Comparison of ENCODE assay signal across 18 cellular contexts in the genomic region with DNA sequence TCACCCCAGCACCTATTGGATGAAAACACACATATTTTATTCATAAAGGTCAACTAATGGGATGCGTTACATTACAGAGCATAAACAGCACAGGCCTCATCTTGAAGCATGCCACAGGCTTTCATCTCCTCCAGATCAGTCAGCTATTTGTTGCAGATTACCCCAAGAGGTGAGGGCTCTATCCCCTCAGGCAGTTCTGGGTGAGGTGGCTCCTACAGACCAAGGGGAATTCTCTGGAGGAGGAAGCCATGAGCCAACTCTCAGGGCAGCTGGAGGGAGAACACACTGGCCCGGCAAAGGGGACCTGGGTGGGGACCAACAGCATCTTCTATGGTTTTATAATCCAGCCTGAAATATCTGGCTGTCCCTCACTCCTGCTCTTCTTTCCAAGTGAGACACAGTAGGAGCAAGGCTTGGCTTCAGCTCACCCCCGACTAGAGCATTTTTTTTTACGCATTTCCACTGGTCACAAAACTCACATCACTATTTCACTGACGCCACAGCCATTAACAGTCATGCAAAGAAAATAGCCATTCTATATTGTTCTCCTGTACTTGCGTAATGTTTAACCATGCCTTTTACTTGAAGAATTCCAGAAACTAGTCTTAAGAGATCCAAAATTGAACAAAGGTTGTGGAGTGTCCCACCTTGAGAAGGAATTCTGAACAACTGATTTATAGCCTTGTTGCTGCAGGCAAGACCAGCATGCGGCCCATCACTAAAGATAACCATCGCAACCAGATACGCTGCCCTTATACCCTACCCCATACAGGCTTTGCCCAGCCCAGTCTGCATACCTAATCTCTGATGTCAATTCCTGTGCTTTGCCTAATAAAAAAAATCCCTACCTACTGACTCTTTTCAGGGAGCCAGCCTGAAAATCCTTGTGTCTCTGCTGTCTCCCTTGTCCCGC.
DNase-seq lines count a peak whose midpoint lies in the region; ATAC-seq and TF ChIP-seq lines count a peak whose summit lies in the region.
"Had no signal": no experiment of that assay in that cellular context is flagged by ENCODE, and none has a peak within 500 bp of the region (broad histone marks: within the 10 kb centered on the region; RNA-seq: fewer than 3 reads in every experiment).

No MANE protein-coding gene starts in this region.

- TF ChIP-seq CTCF in GM23338 (conservative IDR thresholded peaks at IDR 0.05; ENCODE audit: low read depth in 2 of 2) (no peak), smooth muscle cell (IDR thresholded peaks at IDR 0.05; ENCODE audit: borderline replicate concordance, insufficient read depth, poor library complexity, severe bottlenecking) (no peak), H9 (conservative IDR thresholded peaks at IDR 0.05) (no peak)

- no peaks in the 10 kb centered on the region for H3K79me2 ChIP-seq in GM23338 (replicated peaks; ENCODE audit: insufficient read depth)
- no peaks in the 10 kb centered on the region for H3K79me2 ChIP-seq in smooth muscle cell (ENCODE audit: low read depth)
- H3K79me2 ChIP-seq in H9 (ENCODE audit: insufficient read depth, low read length), result no peaks in the 10 kb centered on the region

- H3K4me1 Mint-ChIP-seq in GM23338, result peaks cover 30% of the 10 kb centered on the region
- peaks cover 20 to 22% of the 10 kb centered on the region in 2 experiments for H3K4me1 Mint-ChIP-seq in H9
- H3K4me1 Mint-ChIP-seq: CD8-positive, alpha-beta memory T cell had no signal

- DNase-seq in GM23338 (ENCODE audit: low spot score) (peak; percentile 32), NCI-H226 (peak; percentile 64), epithelial cell of prostate (ENCODE audit: low read depth, low spot score) (no peak), smooth muscle cell (lab: John Stamatoyannopoulos, UW; ENCODE audit: unreplicated experiment) (no peak), H9 (no peak)
- DNase-seq in activated CD4-positive, CD25-positive, alpha-beta regulatory T cell treated with anti-CD3 and anti-CD28 coated beads, Interleukin-2, amount 50 U/mL, for 72 hours, result no peak
- DNase-seq: activated CD4-positive, alpha-beta T cell treated with anti-CD3 and anti-CD28 coated beads for 48 hours; brain microvascular endothelial cell; CD8-positive, alpha-beta memory T cell; HCEC 1CT; NCI-H1694; spleen; stimulated activated CD8-positive, alpha-beta memory T cell treated with anti-CD3 and anti-CD28 coated beads, Interleukin-4, amount 100 ng/mL, for 48 hours; substantia nigra; SW 1271 had no signal

- H3K27ac ChIP-seq in GM23338 (ENCODE audit: low read depth) (no peak overlapping the region), epithelial cell of prostate (peak overlapping the region; percentile 58), smooth muscle cell (ENCODE audit: low read depth) (peak overlapping the region; percentile 93), H9 (ENCODE audit: insufficient read length, low read depth, low read length) (no peak overlapping the region)
- H3K27ac ChIP-seq: brain microvascular endothelial cell, coronary artery, prostate gland, spleen had no signal

- H2AFZ ChIP-seq in GM23338 (peak overlapping the region; percentile 52; the same call in 1 of the 2 replicates), smooth muscle cell (ENCODE audit: low read depth) (peak overlapping the region; percentile 89), H9 (ENCODE audit: low read length) (no peak overlapping the region)

- no peaks in the 10 kb centered on the region for H3K79me1 ChIP-seq in H9 (ENCODE audit: insufficient read depth, low read depth, low read length, poor library complexity, severe bottlenecking)

- H3K56ac ChIP-seq in H9 (ENCODE audit: insufficient read length, low read depth, low read length), result no peak overlapping the region

- H3K36me3 ChIP-seq in GM23338 (ENCODE audit: insufficient read depth), result no peaks in the 10 kb centered on the region
- H3K36me3 ChIP-seq in smooth muscle cell (ENCODE audit: low read depth), result no peaks in the 10 kb centered on the region
- H3K36me3 ChIP-seq: brain microvascular endothelial cell, prostate gland, spleen had no signal

- H3K4me3 Mint-ChIP-seq in GM23338, result no peak overlapping the region
- no peak overlapping the region for H3K4me3 Mint-ChIP-seq in H9
- H3K4me3 Mint-ChIP-seq: CD8-positive, alpha-beta memory T cell had no signal

- no peak overlapping the region for H4K91ac ChIP-seq in H9 (ENCODE audit: insufficient read length, low read depth, low read length)

- H3K4me1 ChIP-seq in GM23338 (ENCODE audit: insufficient read depth) (peaks cover 31% of the 10 kb centered on the region), smooth muscle cell (ENCODE audit: low read depth) (peaks cover 17% of the 10 kb centered on the region), H9 (ENCODE audit: insufficient read depth, low read length) (peaks cover 2% of the 10 kb centered on the region; the same call in 1 of the 2 replicates)
- H3K4me1 ChIP-seq: prostate gland, spleen had no signal

- no peak overlapping the region for H2BK12ac ChIP-seq in H9 (ENCODE audit: insufficient read length, low read depth, low read length)

- peak; percentile 75 for ATAC-seq in GM23338
- ATAC-seq in GM21619 (IDR thresholded peaks at IDR 0.05; ENCODE audit: unreplicated experiment), result no peak

- H4K20me1 ChIP-seq in GM23338 (replicated peaks; ENCODE audit: insufficient read depth), result no peaks in the 10 kb centered on the region
- no peaks in the 10 kb centered on the region for H4K20me1 ChIP-seq in smooth muscle cell (ENCODE audit: low read depth)
- no peaks in the 10 kb centered on the region for H4K20me1 ChIP-seq in H9 (ENCODE audit: control insufficient read depth, insufficient read depth, insufficient read length)

- H2BK120ac ChIP-seq in H9 (ENCODE audit: low read depth, low read length, poor library complexity, severe bottlenecking), result no peak overlapping the region

- H3K4ac ChIP-seq in H9 (ENCODE audit: low read depth, low read length), result no peak overlapping the region

- H3F3A ChIP-seq in GM23338 (replicated peaks; ENCODE audit: low read depth), result no peaks in the 10 kb centered on the region
- peaks cover 16% of the 10 kb centered on the region for H3F3A ChIP-seq in smooth muscle cell (ENCODE audit: low read depth)

- H3T11ph ChIP-seq in H9 (ENCODE audit: low read length), result no peak overlapping the region

- H3K23ac ChIP-seq in H9 (ENCODE audit: insufficient read length, low read depth, low read length), result no peak overlapping the region

- H3K4me2 ChIP-seq in GM23338 (no peak overlapping the region), smooth muscle cell (peak overlapping the region; percentile 70), H9 (ENCODE audit: insufficient read depth, insufficient read length, low read length) (no peak overlapping the region)

- no peak overlapping the region for H2BK15ac ChIP-seq in H9 (ENCODE audit: low read depth, low read length)

- H4K5ac ChIP-seq in H9 (ENCODE audit: insufficient read length, low read depth, low read length), result no peak overlapping the region

- H3K9me3 Mint-ChIP-seq in GM23338 (no peaks in the 10 kb centered on the region), H9 (no peaks in the 10 kb centered on the region)

- no peak overlapping the region for H2BK20ac ChIP-seq in H9 (ENCODE audit: low read depth, low read length, poor library complexity, severe bottlenecking)

- H3K27ac Mint-ChIP-seq in GM23338 (no peak overlapping the region), H9 (no peak overlapping the region)
- H3K27ac Mint-ChIP-seq: CD8-positive, alpha-beta memory T cell had no signal

- H3K9ac ChIP-seq in smooth muscle cell (ENCODE audit: low read depth) (peak overlapping the region; percentile 76), H9 (ENCODE audit: extremely low read depth, insufficient read length, low read length) (no peak overlapping the region)

- no peak overlapping the region for H3K4me3 ChIP-seq in GM23338
- no peak overlapping the region for H3K4me3 ChIP-seq in smooth muscle cell
- H3K4me3 ChIP-seq: coronary artery, prostate gland, spleen had no signal

- no peak overlapping the region for H3K18ac ChIP-seq in H9 (ENCODE audit: insufficient read length, low read depth, low read length)

- H3K27me3 ChIP-seq in GM23338 (ENCODE audit: insufficient read depth) (no peaks in the 10 kb centered on the region), smooth muscle cell (ENCODE audit: low read depth) (no peaks in the 10 kb centered on the region), H9 (ENCODE audit: insufficient read depth, low read length) (no peaks in the 10 kb centered on the region)
- H3K27me3 ChIP-seq: brain microvascular endothelial cell, spleen had no signal

- no peaks in the 10 kb centered on the region for H3K36me3 Mint-ChIP-seq in GM23338 (ENCODE audit: low read depth)
- H3K36me3 Mint-ChIP-seq in H9 (ENCODE audit: insufficient read depth in 1 of 3, low read depth in 3 of 3), result no peaks in the 10 kb centered on the region

- no peak overlapping the region for H3K14ac ChIP-seq in H9 (ENCODE audit: insufficient read depth, low read length)

- no peaks in the 10 kb centered on the region for H3K9me3 ChIP-seq in smooth muscle cell (replicated peaks; ENCODE audit: low read depth)
- H3K9me3 ChIP-seq in H9 (ENCODE audit: control insufficient read depth, low read depth, low read length), result no peaks in the 10 kb centered on the region
- H3K9me3 ChIP-seq: prostate gland, spleen had no signal

- H3K27me3 Mint-ChIP-seq in GM23338 (ENCODE audit: insufficient read depth, low read depth, poor library complexity) (peaks cover 2% of the 10 kb centered on the region), H9 (ENCODE audit: low read depth) (peaks cover under 1% of the 10 kb centered on the region; the same call in 1 of the 2 replicates)
- H3K27me3 Mint-ChIP-seq: CD8-positive, alpha-beta memory T cell had no signal

- no peak overlapping the region for H2BK5ac ChIP-seq in H9 (ENCODE audit: insufficient read length, low read length)

- 44% methylated on average over 10 of the region's 10 CpGs for whole genome bisulfite sequencing in smooth muscle cell (ENCODE audit: low lambda C conversion rate)
- WGBS in H9 (ENCODE audit: extremely low coverage, insufficient read length, low lambda C conversion rate), result no CpG with 5 or more reads among the region's 10 CpGs

- H3K9me2 ChIP-seq in GM23338 (ENCODE audit: insufficient read depth), result peaks cover 3% of the 10 kb centered on the region; the same call in 1 of the 2 replicates

- H3K23me2 ChIP-seq in H9 (ENCODE audit: insufficient read length, low read depth, low read length, poor library complexity, severe bottlenecking), result no peaks in the 10 kb centered on the region

- H2AK5ac ChIP-seq in H9 (ENCODE audit: insufficient read length, low read length), result no peak overlapping the region

- H4K8ac ChIP-seq in H9 (replicated peaks; ENCODE audit: insufficient read length, low read depth, low read length), result no peak overlapping the region

TF ChIP-seq in GM23338, 12 proteins besides CTCF, POLR2A, EP300 and RAD21 (continues in another document):
- no peak for TF ChIP-seq JUNB (IDR thresholded peaks at IDR 0.05; ENCODE audit: unreplicated experiment)
- TF ChIP-seq STAT1 (IDR thresholded peaks at IDR 0.05; ENCODE audit: unreplicated experiment), result no peak
- TF ChIP-seq CREB1 (CRISPR knock-in tag; IDR thresholded peaks at IDR 0.05; ENCODE audit: low read depth), result no peak
- no peak for TF ChIP-seq EZH2 (IDR thresholded peaks at IDR 0.05; ENCODE audit: low read depth, unreplicated experiment)
- TF ChIP-seq POLR2AphosphoS5 (IDR thresholded peaks at IDR 0.05; ENCODE audit: low read depth), result no peak

Comparison
In these comparisons a context has a peak if more than half of its experiments do, and no peak if none do; other contexts are left out.
1. DNase-seq: peak in GM23338 (single experiment) and NCI-H226 (single experiment); none in epithelial cell of prostate (single experiment), smooth muscle cell (single experiment), H9 (single experiment) and activated CD4-positive, CD25-positive, alpha-beta regulatory T cell treated with anti-CD3 and anti-CD28 coated beads, Interleukin-2, amount 50 U/mL, for 72 hours (single experiment).
2. H3K27ac ChIP-seq: peak in epithelial cell of prostate (single experiment) and smooth muscle cell (single experiment); none in GM23338 (single experiment) and H9 (single experiment).